ENCODE assay signal across 18 cellular contexts in the genomic region with DNA sequence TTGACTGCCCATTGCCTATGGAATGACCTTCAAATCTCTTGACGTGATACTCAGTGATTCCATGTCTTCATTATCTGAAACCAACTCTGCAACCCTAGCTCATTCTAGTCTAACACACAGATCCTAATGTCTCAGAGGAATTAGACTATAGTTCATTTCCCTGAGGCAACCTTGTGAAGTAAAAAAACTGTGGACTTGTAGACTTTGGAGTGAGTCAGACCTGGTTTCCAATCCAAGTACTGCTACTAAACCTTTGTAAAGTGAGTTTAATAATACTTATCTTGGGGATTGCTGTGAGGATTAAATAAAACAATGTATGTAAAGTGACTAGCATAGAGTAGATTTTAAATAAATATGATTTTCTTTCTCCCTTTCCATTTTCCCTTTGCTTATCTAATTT.
DNase-seq lines count a peak whose midpoint lies in the region; ATAC-seq and TF ChIP-seq lines count a peak whose summit lies in the region.
"Had no signal": no experiment of that assay in that cellular context is flagged by ENCODE, and none has a peak within 500 bp of the region (broad histone marks: within the 10 kb centered on the region; RNA-seq: fewer than 3 reads in every experiment).

No MANE protein-coding gene starts in this region.

- no peak overlapping the region for H3K4me3 ChIP-seq in SK-N-SH (ENCODE audit: low read depth in 2 of 2, low read length in 1 of 2)
- no peak overlapping the region for H3K4me3 ChIP-seq in fibroblast of the aortic adventitia (ENCODE audit: low read depth, low read length)
- no peak overlapping the region for H3K4me3 ChIP-seq in thoracic aorta
- H3K4me3 ChIP-seq: esophagus muscularis mucosa, SJSA1 had no signal

- H3K9me2 ChIP-seq in SK-N-SH = no peaks in the 10 kb centered on the region

- TF ChIP-seq EP300 in SK-N-SH (IDR thresholded peaks at IDR 0.05; ENCODE audit: borderline replicate concordance in 1 of 2, low read depth in 1 of 2, low read length in 1 of 2) = no peak

- WGBS in SK-N-SH (ENCODE audit: low lambda C conversion rate) = 84% methylated on average over 1 of the region's 1 CpG

- ATAC-seq in SK-N-SH treated with all-trans-retinoic acid at 6 μM for 48 hours (no peak), thoracic aorta (ENCODE audit: insufficient number of reproducible peaks, low FRiP score, low read depth) (no peak), GM19328 (IDR thresholded peaks at IDR 0.05; ENCODE audit: unreplicated experiment) (no peak)

- H3K9ac ChIP-seq in SK-N-SH = no peak overlapping the region

- H3K36me3 ChIP-seq in SK-N-SH (replicated peaks in 1 of 2; ENCODE audit: control insufficient read depth in 1 of 2, insufficient read depth in 2 of 2, low read length in 1 of 2) = no peaks in the 10 kb centered on the region
- no peaks in the 10 kb centered on the region for H3K36me3 ChIP-seq in thoracic aorta
- H3K36me3 ChIP-seq: esophagus muscularis mucosa, SJSA1 had no signal

- no peaks in the 10 kb centered on the region for H3F3A ChIP-seq in SK-N-SH (replicated peaks; ENCODE audit: insufficient read depth)

- DNase-seq in SK-N-SH (no peak), astrocyte of the hippocampus (ENCODE audit: low read depth, low spot score) (peak; percentile 66), fibroblast of the aortic adventitia (ENCODE audit: low read depth) (peak; percentile 83), thoracic aorta (ENCODE audit: low spot score) (no peak), cerebellar nuclear complex (lab: John Stamatoyannopoulos, UW) (no peak), NCI-H69 (lab: John Stamatoyannopoulos, UW) (no peak)
- DNase-seq: activated CD4-positive, CD25-positive, alpha-beta regulatory T cell; activated effector memory CD4-positive, alpha-beta T cell treated with anti-CD3 and anti-CD28 coated beads, Interleukin-2, amount 50 U/mL, for 16 hours; DMS 273 treated with DMSO at 0.1 percent for 48 hours; left cardiac atrium; NCI-H2081; NCI-H524 treated with DMSO at 0.1 percent for 48 hours; stimulated activated naive CD4-positive, alpha-beta T cell had no signal

- H3K27me3 ChIP-seq in SK-N-SH (ENCODE audit: insufficient read depth) (no peaks in the 10 kb centered on the region), thoracic aorta (replicated peaks; ENCODE audit: insufficient read depth) (no peaks in the 10 kb centered on the region)
- H3K27me3 ChIP-seq: esophagus muscularis mucosa, SJSA1 had no signal

- CTCF ChIA-PET in SK-N-SH (lab: Yijun Ruan, JAX) = interaction anchor here (1.0 kb wide), 1 partner anchor 11 kb away, joined by 3 read pairs; no protein-coding TSS in a partner anchor

- no peaks in the 10 kb centered on the region for H3K79me2 ChIP-seq in SK-N-SH (ENCODE audit: insufficient read depth)

- TF ChIP-seq RAD21 in SK-N-SH (IDR thresholded peaks at IDR 0.05; ENCODE audit: low read length) = no peak

- TF ChIP-seq CTCF in SK-N-SH (IDR thresholded peaks at IDR 0.05) (no peak), fibroblast of the aortic adventitia (IDR thresholded peaks at IDR 0.05; ENCODE audit: insufficient read depth, low read length) (no peak), thoracic aorta (IDR thresholded peaks at IDR 0.05) (no peak)

- no peak overlapping the region; a peak in 1 of 4 replicates for H3K27ac ChIP-seq in SK-N-SH (ENCODE audit: low read depth in 2 of 2, low read length in 1 of 2)
- H3K27ac ChIP-seq in thoracic aorta = peak overlapping the region; percentile 29 to 43
- H3K27ac ChIP-seq: 22Rv1, SJSA1 had no signal

- no peak overlapping the region for H2AFZ ChIP-seq in SK-N-SH (ENCODE audit: low read depth)

- no peaks in the 10 kb centered on the region for H4K20me1 ChIP-seq in SK-N-SH (ENCODE audit: insufficient read depth)

- POLR2A ChIA-PET in SK-N-SH (lab: Yijun Ruan, JAX) = no interaction called here

- H3K4me2 ChIP-seq in SK-N-SH = no peak overlapping the region

- peaks cover 3 to 6% of the 10 kb centered on the region in 2 experiments; a peak in 2 of 4 replicates for H3K4me1 ChIP-seq in SK-N-SH (ENCODE audit: control insufficient read depth in 1 of 2, insufficient read depth in 2 of 2, low read depth in 1 of 2, low read length in 1 of 2)
- peaks cover 29 to 37% of the 10 kb centered on the region in 2 donors for H3K4me1 ChIP-seq in thoracic aorta (ENCODE audit: control insufficient read depth in 1 of 2, low read depth in 2 of 2)
- H3K4me1 ChIP-seq: SJSA1 had no signal

- H3K9me3 ChIP-seq in SK-N-SH (no peaks in the 10 kb centered on the region), thoracic aorta (no peaks in the 10 kb centered on the region)
- H3K9me3 ChIP-seq: esophagus muscularis mucosa, SJSA1 had no signal

TF ChIP-seq in SK-N-SH, 30 proteins besides CTCF, POLR2A, EP300 and RAD21:
- TF ChIP-seq RXRA (IDR thresholded peaks at IDR 0.05; ENCODE audit: borderline replicate concordance, low read depth) (no peak), GATA2 (CRISPR knock-in tag; IDR thresholded peaks at IDR 0.05) (no peak), FOXJ3 (CRISPR knock-in tag; IDR thresholded peaks at IDR 0.05) (no peak), FOSL2 (IDR thresholded peaks at IDR 0.05; ENCODE audit: borderline replicate concordance, low read depth) (0 out of 2 replicates have a peak, but pooled peaks have one; percentile 1), ELF1 (IDR thresholded peaks at IDR 0.05) (no peak), YY1 (IDR thresholded peaks at IDR 0.05; ENCODE audit: low read depth) (no peak)

TF ChIP-seq in SK-N-SH treated with all-trans-retinoic acid at 6 μM for 48 hours, 23 proteins besides CTCF, POLR2A, EP300 and RAD21:
- TF ChIP-seq ESRRG (CRISPR knock-in tag; IDR thresholded peaks at IDR 0.05) = no peak
- no peak for TF ChIP-seq CSDC2 (CRISPR knock-in tag; IDR thresholded peaks at IDR 0.05)
- no peak for TF ChIP-seq OSR1 (CRISPR knock-in tag; IDR thresholded peaks at IDR 0.05)
- TF ChIP-seq TCF4 (CRISPR knock-in tag; IDR thresholded peaks at IDR 0.05; ENCODE audit: borderline replicate concordance) = no peak
- TF ChIP-seq, protein P1, sequence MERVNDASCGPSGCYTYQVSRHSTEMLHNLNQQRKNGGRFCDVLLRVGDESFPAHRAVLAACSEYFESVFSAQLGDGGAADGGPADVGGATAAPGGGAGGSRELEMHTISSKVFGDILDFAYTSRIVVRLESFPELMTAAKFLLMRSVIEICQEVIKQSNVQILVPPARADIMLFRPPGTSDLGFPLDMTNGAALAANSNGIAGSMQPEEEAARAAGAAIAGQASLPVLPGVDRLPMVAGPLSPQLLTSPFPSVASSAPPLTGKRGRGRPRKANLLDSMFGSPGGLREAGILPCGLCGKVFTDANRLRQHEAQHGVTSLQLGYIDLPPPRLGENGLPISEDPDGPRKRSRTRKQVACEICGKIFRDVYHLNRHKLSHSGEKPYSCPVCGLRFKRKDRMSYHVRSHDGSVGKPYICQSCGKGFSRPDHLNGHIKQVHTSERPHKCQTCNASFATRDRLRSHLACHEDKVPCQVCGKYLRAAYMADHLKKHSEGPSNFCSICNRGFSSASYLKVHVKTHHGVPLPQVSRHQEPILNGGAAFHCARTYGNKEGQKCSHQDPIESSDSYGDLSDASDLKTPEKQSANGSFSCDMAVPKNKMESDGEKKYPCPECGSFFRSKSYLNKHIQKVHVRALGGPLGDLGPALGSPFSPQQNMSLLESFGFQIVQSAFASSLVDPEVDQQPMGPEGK (CRISPR knock-in tag; IDR thresholded peaks at IDR 0.05; ENCODE audit: borderline replicate concordance) = no peak
- TF ChIP-seq, protein P2, sequence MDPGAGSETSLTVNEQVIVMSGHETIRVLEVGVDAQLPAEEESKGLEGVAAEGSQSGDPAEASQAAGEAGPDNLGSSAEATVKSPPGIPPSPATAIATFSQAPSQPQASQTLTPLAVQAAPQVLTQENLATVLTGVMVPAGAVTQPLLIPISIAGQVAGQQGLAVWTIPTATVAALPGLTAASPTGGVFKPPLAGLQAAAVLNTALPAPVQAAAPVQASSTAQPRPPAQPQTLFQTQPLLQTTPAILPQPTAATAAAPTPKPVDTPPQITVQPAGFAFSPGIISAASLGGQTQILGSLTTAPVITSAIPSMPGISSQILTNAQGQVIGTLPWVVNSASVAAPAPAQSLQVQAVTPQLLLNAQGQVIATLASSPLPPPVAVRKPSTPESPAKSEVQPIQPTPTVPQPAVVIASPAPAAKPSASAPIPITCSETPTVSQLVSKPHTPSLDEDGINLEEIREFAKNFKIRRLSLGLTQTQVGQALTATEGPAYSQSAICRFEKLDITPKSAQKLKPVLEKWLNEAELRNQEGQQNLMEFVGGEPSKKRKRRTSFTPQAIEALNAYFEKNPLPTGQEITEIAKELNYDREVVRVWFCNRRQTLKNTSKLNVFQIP (CRISPR knock-in tag; IDR thresholded peaks at IDR 0.05; ENCODE audit: borderline replicate concordance, low read depth) = no peak
- TF ChIP-seq CSRNP3 (CRISPR knock-in tag; IDR thresholded peaks at IDR 0.05) = no peak
TF ChIP-seq in SK-N-SH treated with all-trans-retinoic acid at 6 μM for 48 hours: peak in this region for 0.

Comparison
In these comparisons a context has a peak if more than half of its experiments do, and no peak if none do; other contexts are left out.
1. DNase-seq: peak in astrocyte of the hippocampus (single experiment) and fibroblast of the aortic adventitia (single experiment); none in SK-N-SH (single experiment), thoracic aorta (single experiment), cerebellar nuclear complex (0 of 2) and NCI-H69 (single experiment).
2. H3K27ac ChIP-seq: peak in thoracic aorta (2 of 2); none in SK-N-SH (0 of 2).